ENCODE assay signal across 27 cellular contexts in genomic region chr19:8030906-8031305, GRCh38. TPM values are rescaled to one million over a fixed set of nuclear protein-coding genes. Genes with fewer than 3 reads are reported as not detected.
DNase-seq lines count a peak whose midpoint lies in the region; ATAC-seq, FAIRE-seq and TF ChIP-seq lines count a peak whose summit lies in the region.
"Had no signal": no experiment of that assay in that cellular context is flagged by ENCODE, and none has a peak within 500 bp of the region (broad histone marks: within the 10 kb centered on the region; RNA-seq: fewer than 3 reads in every experiment).

No MANE protein-coding gene starts in this region.

- H3K27ac ChIP-seq in K562 (ENCODE audit: extremely low read depth, low read depth, low read length) (no peak overlapping the region), osteoblast (ENCODE audit: low read depth, low read length) (no peak overlapping the region), gastroesophageal sphincter (no peak overlapping the region)
- H3K27ac ChIP-seq: C4-2B, KMS-11, RWPE1, SK-N-MC had no signal

- no peaks in the 10 kb centered on the region for H3K9me1 ChIP-seq in K562 (ENCODE audit: control insufficient read depth, insufficient read depth, low read length)

- H4K20me1 ChIP-seq in K562 (replicated peaks; ENCODE audit: control insufficient read depth, insufficient read depth, low read length) (no peaks in the 10 kb centered on the region), osteoblast (ENCODE audit: insufficient read depth, low read length) (no peaks in the 10 kb centered on the region)

- H3K9me3 ChIP-seq in K562 (replicated peaks; ENCODE audit: control insufficient read depth, insufficient read depth, low read depth, low read length) (peaks cover 3% of the 10 kb centered on the region; the same call in 1 of the 2 replicates), osteoblast (ENCODE audit: low read depth, low read length) (no peaks in the 10 kb centered on the region), gastroesophageal sphincter (no peaks in the 10 kb centered on the region)

- H3K27me3 ChIP-seq in K562 (ENCODE audit: control insufficient read depth in 2 of 2, insufficient read depth in 2 of 2, low read length in 2 of 2) (no peaks in the 10 kb centered on the region), osteoblast (ENCODE audit: insufficient read depth, low read length) (no peaks in the 10 kb centered on the region), gastroesophageal sphincter (peaks cover 18% of the 10 kb centered on the region)

- H3K4me2 ChIP-seq in K562 (ENCODE audit: insufficient read depth, low read length) (no peak overlapping the region), osteoblast (ENCODE audit: insufficient read depth, low read length) (no peak overlapping the region)
- H3K4me2 ChIP-seq: KMS-11 had no signal

- ATAC-seq in K562 (no peak), SK-N-SH treated with all-trans-retinoic acid at 6 μM for 48 hours (no peak), gastroesophageal sphincter (no peak), HG02623 (IDR thresholded peaks at IDR 0.05; ENCODE audit: unreplicated experiment) (no peak)
- ATAC-seq: Panc1 had no signal

- TF ChIP-seq CTCF in K562 (IDR thresholded peaks at IDR 0.05 in 2 of 3, conservative IDR thresholded peaks at IDR 0.05 in 1 of 3; ENCODE audit: insufficient read depth in 2 of 3, low read depth in 1 of 3, low read length in 3 of 3): no peak
- TF ChIP-seq CTCF in osteoblast (IDR thresholded peaks at IDR 0.05; ENCODE audit: extremely low read depth, low read depth, low read length): no peak
- TF ChIP-seq CTCF in gastroesophageal sphincter (IDR thresholded peaks at IDR 0.05): no peak

- H3K36me3 ChIP-seq in K562 (ENCODE audit: control insufficient read depth, insufficient read depth, low read length): no peaks in the 10 kb centered on the region
- H3K36me3 ChIP-seq in osteoblast (ENCODE audit: insufficient read depth, low read length): no peaks in the 10 kb centered on the region
- no peaks in the 10 kb centered on the region for H3K36me3 ChIP-seq in gastroesophageal sphincter

- in situ Hi-C loops in K562 (cut with MboI): no loop called here

- TF ChIP-seq EP300 in K562 (IDR thresholded peaks at IDR 0.05; ENCODE audit: low read length) (no peak), gastroesophageal sphincter (IDR thresholded peaks at IDR 0.05) (no peak)

- H3K4me1 ChIP-seq in K562 (replicated peaks in 1 of 2; ENCODE audit: control insufficient read depth in 2 of 2, insufficient read depth in 2 of 2, low read length in 2 of 2) (peaks cover 20 to 35% of the 10 kb centered on the region in 2 experiments), osteoblast (ENCODE audit: insufficient read depth, low read length) (peaks cover 6% of the 10 kb centered on the region), gastroesophageal sphincter (no peaks in the 10 kb centered on the region)

- CTCF ChIA-PET in K562 (lab: Yijun Ruan, JAX; ENCODE audit: low intra/inter-chr PET ratio): no interaction called here

- 80% methylated on average over 6 of the region's 6 CpGs for WGBS in K562 (ENCODE audit: insufficient coverage, low coverage, missing lambda C conversion rate)
- 87% methylated on average over 3 of the region's 6 CpGs; no CpG with 5 or more reads in 1 of the 2 donors for WGBS in gastroesophageal sphincter (ENCODE audit: low coverage in 1 of 2), 2 donors

- DNase-seq in EH (ENCODE audit: low read depth): peak; percentile 2
- peak; percentile 4 for DNase-seq in M059J (ENCODE audit: low read depth)
- DNase-seq in K562 (ENCODE audit: extremely low read depth in 1 of 4, low spot score in 3 of 4): no peak
- DNase-seq in osteoblast (ENCODE audit: insufficient read length, low spot score, missing footprints): peak; percentile 86
- DNase-seq: CD8-positive, alpha-beta memory T cell; DMS153; DND-41; H7; NCI-H1105 treated with DMSO at 0.1 percent for 48 hours; NCI-H2029; NCI-H446; NCI-H524 treated with DMSO at 0.1 percent for 48 hours; NCI-H774; SHP77; SW 1271 had no signal

- H3K79me2 ChIP-seq in K562 (ENCODE audit: control insufficient read depth, insufficient read depth, low read length) (no peaks in the 10 kb centered on the region), osteoblast (ENCODE audit: insufficient read depth, low read length) (no peaks in the 10 kb centered on the region)

- no peak overlapping the region for H3K4me3 ChIP-seq in K562
- H3K4me3 ChIP-seq in osteoblast (ENCODE audit: insufficient read depth, low read length): no peak overlapping the region
- H3K4me3 ChIP-seq in gastroesophageal sphincter: no peak overlapping the region
- H3K4me3 ChIP-seq: SK-N-MC had no signal

- intact Hi-C loops in K562 (cut with micrococcal nuclease): no loop called here

- no TSS peak for BruUV-seq in K562 (replicated peaks; lab: Mats Ljungman, UMichigan)

- no peak overlapping the region for H2AFZ ChIP-seq in K562 (ENCODE audit: low read depth, low read length)
- no peak overlapping the region for H2AFZ ChIP-seq in osteoblast (ENCODE audit: low read length)

- TF ChIP-seq POLR2A in K562 (conservative IDR thresholded peaks at IDR 0.05) (no peak), gastroesophageal sphincter (IDR thresholded peaks at IDR 0.05) (no peak)

- no peak for TF ChIP-seq RAD21 in K562 (CRISPR knock-in tag; conservative IDR thresholded peaks at IDR 0.05 in 1 of 2, IDR thresholded peaks at IDR 0.05 in 1 of 2)

- H3K9ac ChIP-seq in K562 (ENCODE audit: insufficient read depth in 1 of 2, low read depth in 2 of 2, low read length in 2 of 2): 0 out of 4 replicates have a peak overlapping the region, but pooled peaks of 1 of the 2 experiments have one; percentile 6
- H3K9ac ChIP-seq: KMS-11 had no signal

- POLR2A ChIA-PET in K562 (lab: Yijun Ruan, JAX): interaction anchor here (0.9 kb wide), 1 partner anchor 25 kb away, joined by 4 read pairs; the partner anchor contains the start of gene ELAVL1

- no peak for FAIRE-seq in K562 (lab: Jason Lieb, UNC)
- FAIRE-seq: GM18507, HTR-8/SVneo had no signal

TF ChIP-seq in K562, 482 proteins besides CTCF, POLR2A, EP300 and RAD21 (continues in another document):
- TF ChIP-seq SMAD2 (IDR thresholded peaks at IDR 0.05; ENCODE audit: low read depth, low read length) (no peak), ZNF12 (CRISPR knock-in tag; IDR thresholded peaks at IDR 0.05) (peak; percentile 92), SMARCA5 (IDR thresholded peaks at IDR 0.05) (no peak), RFX7 (CRISPR knock-in tag; IDR thresholded peaks at IDR 0.05) (no peak)

TF ChIP-seq in SK-N-SH treated with all-trans-retinoic acid at 6 μM for 48 hours, 23 proteins besides CTCF, POLR2A, EP300 and RAD21 (continues in another document):
- no peak for TF ChIP-seq TCF4 (CRISPR knock-in tag; IDR thresholded peaks at IDR 0.05; ENCODE audit: borderline replicate concordance)

RNA-seq across cellular contexts. Expression of gene CCL25, which starts 21.7 kb away (rescaled TPM):
- not detected in 2 replicates for total RNA-seq in M059J (2014; rRNA removed; shearing (Covaris generic))
- total RNA-seq in K562 (2011; cell fraction: chromatin; rRNA removed; ENCODE audit: low replicate concordance): not detected in 2 replicates
- total RNA-seq in K562 (2011; cell fraction: nucleolus; rRNA removed): not detected in 2 replicates
- not detected in 2 replicates for total RNA-seq in K562 (2011; cell fraction: nucleoplasm; rRNA removed)
- total RNA-seq in K562 (2014; rRNA removed): not detected in 2 replicates
- not detected in 2 replicates for total RNA-seq in K562 (2014; rRNA removed; fragmentation: Illumina TruSeq; extraction: Trizol)
- not detected in 2 replicates for total RNA-seq in K562 (2015; rRNA removed; fragmentation: Illumina TruSeq; extraction: Trizol)
- not detected in 2 replicates for total RNA-seq in K562 (2021)
- polyA plus RNA-seq in K562 (2011; rRNA removed): 0.15 TPM in 1 of 2 replicates, not detected in the other
- 0.07 and 0.18 TPM in 2 replicates for polyA plus RNA-seq in K562 (2011; cell fraction: cytosol; rRNA removed)
- 0.14 TPM in 1 of 2 replicates, not detected in the other for polyA plus RNA-seq in K562 (2011; cell fraction: nucleus; rRNA removed)
- 0.10 TPM in 1 of 2 replicates, not detected in the other for polyA plus RNA-seq in K562 (2012)
- not detected in 2 replicates for polyA plus RNA-seq in K562 (2014; fragmentation: Illumina TruSeq; extraction: Trizol)
- not detected for polyA plus RNA-seq in K562 (2014; fragmentation: Nextera tagmentation; extraction: Ambion mirVana)
- not detected in 2 replicates for polyA plus RNA-seq in K562 (2014; rRNA removed)
- polyA minus RNA-seq in K562 (2011; rRNA and poly(A)+ RNA removed): not detected in 2 replicates
- not detected in 2 replicates for polyA minus RNA-seq in K562 (2011; cell fraction: cytosol; rRNA and poly(A)+ RNA removed)
- not detected in 2 replicates for polyA minus RNA-seq in K562 (2011; cell fraction: nucleus; rRNA and poly(A)+ RNA removed)
- not detected in 2 replicates for total RNA-seq in osteoblast
- total RNA-seq in gastroesophageal sphincter: not detected
- total RNA-seq: A673; B cell; CD8-positive, alpha-beta memory T cell had no signal
- polyA plus RNA-seq: CD8-positive, alpha-beta memory T cell had no signal

RNA-seq across cellular contexts. Expression of gene ELAVL1, which starts 25.5 kb away (rescaled TPM):
- 57.5 and 75.3 TPM in 2 replicates for total RNA-seq in M059J (2014; rRNA removed; shearing (Covaris generic))
- 48.2 and 63.0 TPM in 2 replicates for total RNA-seq in K562 (2011; cell fraction: chromatin; rRNA removed; ENCODE audit: low replicate concordance)
- 28.7 and 31.5 TPM in 2 replicates for total RNA-seq in K562 (2011; cell fraction: nucleolus; rRNA removed)
- 37.9 and 41.0 TPM in 2 replicates for total RNA-seq in K562 (2011; cell fraction: nucleoplasm; rRNA removed)
- total RNA-seq in K562 (2014; rRNA removed): 56.5 and 66.5 TPM in 2 replicates
- 69.8 and 72.7 TPM in 2 replicates for total RNA-seq in K562 (2014; rRNA removed; fragmentation: Illumina TruSeq; extraction: Trizol)
- total RNA-seq in K562 (2015; rRNA removed; fragmentation: Illumina TruSeq; extraction: Trizol): 80.1 and 83.1 TPM in 2 replicates
- total RNA-seq in K562 (2021): 172 and 176 TPM in 2 replicates
- polyA plus RNA-seq in K562 (2011; rRNA removed): 46.9 and 69.2 TPM in 2 replicates
- 72.8 and 84.8 TPM in 2 replicates for polyA plus RNA-seq in K562 (2011; cell fraction: cytosol; rRNA removed)
- 34.4 and 37.5 TPM in 2 replicates for polyA plus RNA-seq in K562 (2011; cell fraction: nucleus; rRNA removed)
- polyA plus RNA-seq in K562 (2012): 77.5 and 90.3 TPM in 2 replicates
- 149 and 156 TPM in 2 replicates for polyA plus RNA-seq in K562 (2014; fragmentation: Illumina TruSeq; extraction: Trizol)
- 1 to 10 TPM; 4.3 to 6.9 TPM for polyA plus RNA-seq in K562 (2014; fragmentation: Nextera tagmentation; extraction: Ambion mirVana)
- 63.7 and 78.3 TPM in 2 replicates for polyA plus RNA-seq in K562 (2014; rRNA removed)
- polyA minus RNA-seq in K562 (2011; rRNA and poly(A)+ RNA removed): 45.5 and 80.2 TPM in 2 replicates
- polyA minus RNA-seq in K562 (2011; cell fraction: cytosol; rRNA and poly(A)+ RNA removed): 74.4 and 81.5 TPM in 2 replicates
- 5.4 and 7.9 TPM in 2 replicates for polyA minus RNA-seq in K562 (2011; cell fraction: nucleus; rRNA and poly(A)+ RNA removed)
- total RNA-seq in osteoblast: 23.0 and 25.7 TPM in 2 replicates
- 10 to 100 TPM; 30.8 to 62.5 (median 34.6) TPM for total RNA-seq in gastroesophageal sphincter

Comparison
In these comparisons a context has a peak if more than half of its experiments do, and no peak if none do; other contexts are left out.
1. DNase-seq: peak in EH (single experiment), M059J (single experiment) and osteoblast (single experiment); none in K562 (0 of 4).